Comparison of ENCODE assay signal across 12 cellular contexts in the genomic region with DNA sequence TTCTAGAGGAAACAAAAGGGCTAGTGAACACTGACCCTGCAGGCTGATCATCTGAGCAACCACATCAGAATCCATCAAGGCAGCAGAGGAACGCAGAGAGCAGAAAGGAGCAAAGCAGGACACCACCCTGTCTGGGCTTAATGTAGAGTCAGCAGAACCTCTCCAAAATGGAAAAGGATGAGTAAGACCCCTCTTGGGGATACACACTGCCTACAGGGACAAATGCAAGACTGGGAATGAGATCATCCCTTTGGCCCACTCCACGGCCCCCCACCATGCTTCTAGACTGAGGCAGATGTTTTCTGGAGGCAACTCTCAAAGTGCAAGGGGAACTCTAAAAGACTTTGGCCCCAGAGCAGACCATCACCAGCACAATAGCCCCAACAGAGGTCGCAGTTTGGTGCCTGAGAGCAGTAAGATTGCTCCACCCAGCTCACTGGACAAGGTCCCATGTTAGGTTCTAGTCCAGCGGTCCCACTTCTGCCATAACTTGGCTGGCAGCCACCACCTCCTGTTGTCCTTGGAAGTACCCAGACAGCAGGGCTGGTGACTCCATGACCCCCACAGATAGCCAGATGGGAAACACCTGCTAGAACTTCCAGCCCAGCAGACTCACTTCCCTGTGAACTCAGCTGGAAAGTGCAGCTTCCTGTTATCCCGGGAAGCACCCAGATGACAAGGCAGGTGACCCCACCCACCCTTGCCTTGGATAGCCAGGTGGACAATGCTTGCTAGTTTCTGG.
DNase-seq lines count a peak whose midpoint lies in the region; ATAC-seq, FAIRE-seq and TF ChIP-seq lines count a peak whose summit lies in the region.
"Had no signal": no experiment of that assay in that cellular context is flagged by ENCODE, and none has a peak within 500 bp of the region (broad histone marks: within the 10 kb centered on the region; RNA-seq: fewer than 3 reads in every experiment).

No MANE protein-coding gene starts in this region.

- H3K27ac ChIP-seq in epithelial cell of prostate, result peak overlapping the region; percentile 92
- H3K27ac ChIP-seq in pancreas, result no peak overlapping the region
- H3K27ac ChIP-seq: suprapubic skin had no signal

- FAIRE-seq in pancreas (lab: Jason Lieb, UNC), result no peak
- FAIRE-seq: D721Med had no signal

- no peaks in the 10 kb centered on the region for H3K4me1 ChIP-seq in pancreas
- H3K4me1 ChIP-seq: suprapubic skin had no signal

- H3K36me3 ChIP-seq in pancreas, result no peaks in the 10 kb centered on the region
- H3K36me3 ChIP-seq: suprapubic skin had no signal

- no peak overlapping the region for H3K4me3 ChIP-seq in pancreas
- H3K4me3 ChIP-seq: suprapubic skin had no signal

- WGBS in pancreas, 2 donors, result 68 to 72% methylated on average over 5 of the region's 5 CpGs

- no peak for TF ChIP-seq CTCF in pancreas (IDR thresholded peaks at IDR 0.05)

- no peaks in the 10 kb centered on the region for H3K27me3 ChIP-seq in pancreas
- H3K27me3 ChIP-seq: suprapubic skin had no signal

- peak; percentile 75 for DNase-seq in DMS153 treated with DMSO at 0.1 percent for 48 hours (lab: John Stamatoyannopoulos, UW; ENCODE audit: unreplicated experiment)
- DNase-seq in NCI-H2029 treated with DMSO at 0.1 percent for 48 hours (lab: John Stamatoyannopoulos, UW), result peak; percentile 14
- DNase-seq in epithelial cell of prostate (ENCODE audit: low read depth, low spot score), result peak; percentile 36
- DNase-seq in pancreas, result peak; percentile 23 to 62 (median 42)
- no peak for DNase-seq in activated T-cell treated with anti-CD3 and anti-CD28 coated beads, Interleukin-2, amount 50 U/mL, for 1 hour
- DNase-seq in hippocampal formation (lab: John Stamatoyannopoulos, UW), result no peak
- DNase-seq: effector memory CD4-positive, alpha-beta T cell; retina had no signal

- intact Hi-C loops in pancreas (cut with DNase I), result no loop called here

- H3K9me3 ChIP-seq in pancreas, result no peaks in the 10 kb centered on the region
- H3K9me3 ChIP-seq: suprapubic skin had no signal

- ATAC-seq in pancreas (peak; percentile 26 to 60 (median 38)), GM19455 (IDR thresholded peaks at IDR 0.05; ENCODE audit: unreplicated experiment) (no peak), HG02588 (IDR thresholded peaks at IDR 0.05; ENCODE audit: unreplicated experiment) (no peak)

Comparison
In these comparisons a context has a peak if more than half of its experiments do, and no peak if none do; other contexts are left out.
1. DNase-seq: peak in DMS153 treated with DMSO at 0.1 percent for 48 hours (single experiment), NCI-H2029 treated with DMSO at 0.1 percent for 48 hours (single experiment), epithelial cell of prostate (single experiment) and pancreas (6 of 6); none in activated T-cell treated with anti-CD3 and anti-CD28 coated beads, Interleukin-2, amount 50 U/mL, for 1 hour (single experiment) and hippocampal formation (0 of 2).
2. ATAC-seq: peak in pancreas (4 of 4); none in GM19455 (single experiment) and HG02588 (single experiment).